In the genomic region with DNA sequence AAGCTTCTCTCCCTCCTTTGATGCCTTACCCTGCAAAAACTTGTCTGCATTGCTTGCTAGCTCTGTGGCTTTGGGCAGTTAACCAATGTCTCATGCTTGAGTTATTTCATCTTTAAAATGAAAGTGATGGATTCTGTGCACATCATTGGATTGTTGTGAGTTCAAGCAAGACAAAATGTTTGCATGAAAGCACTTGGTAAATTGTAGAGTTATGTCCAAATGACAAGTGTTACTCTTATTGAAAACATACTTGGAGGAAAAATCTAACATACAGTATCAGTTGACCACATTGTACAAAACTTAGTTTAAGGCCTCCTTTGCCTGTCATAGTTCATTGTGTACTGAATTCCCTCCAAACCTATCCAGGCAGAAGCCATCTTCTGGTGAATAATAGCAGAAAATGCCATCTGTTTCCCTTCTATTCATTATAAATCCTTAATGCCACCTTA, we compare ENCODE assay signal across 10 cellular contexts. TPM values are rescaled to one million over a fixed set of nuclear protein-coding genes. Genes with fewer than 3 reads are reported as not detected.
DNase-seq lines count a peak whose midpoint lies in the region; ATAC-seq, FAIRE-seq and TF ChIP-seq lines count a peak whose summit lies in the region.
"Had no signal": no experiment of that assay in that cellular context is flagged by ENCODE, and none has a peak within 500 bp of the region (broad histone marks: within the 10 kb centered on the region; RNA-seq: fewer than 3 reads in every experiment).

No MANE protein-coding gene starts in this region.

- H3K4me3 ChIP-seq in fibroblast of villous mesenchyme (ENCODE audit: low read depth, low read length): no peak overlapping the region
- H3K4me3 ChIP-seq: PC-9 had no signal

- peak; percentile 64 for DNase-seq in AG08395 (ENCODE audit: low spot score)
- DNase-seq in GM12892 (ENCODE audit: insufficient read length): no peak
- peak; percentile 41 for DNase-seq in fibroblast of villous mesenchyme (ENCODE audit: low read depth)
- no peak for DNase-seq in Ammon's horn (ENCODE audit: low spot score)
- no peak for DNase-seq in occipital lobe (lab: John Stamatoyannopoulos, UW)
- no peak for DNase-seq in NCI-H2107 treated with DMSO at 0.1 percent for 48 hours (lab: John Stamatoyannopoulos, UW; ENCODE audit: unreplicated experiment)
- DNase-seq: PC-9 had no signal

- ATAC-seq in GM18858 (IDR thresholded peaks at IDR 0.05; ENCODE audit: unreplicated experiment): no peak

- no peak for TF ChIP-seq POLR2A in GM12892 (IDR thresholded peaks at IDR 0.05; ENCODE audit: low read depth, low read length)

- peaks cover 65% of the 10 kb centered on the region for H3K36me3 Mint-ChIP-seq in T-helper 1 cell treated with Interleukin-12 subunit alpha and Interleukin-12 subunit beta and Interleukin-4 antibody, amounts not matched to agents 30 μg/mL and 1 μg/mL, for 36 hours (ENCODE audit: low read depth)

- TF ChIP-seq CTCF in fibroblast of villous mesenchyme (IDR thresholded peaks at IDR 0.05; ENCODE audit: insufficient read depth, low read depth, low read length): no peak

- H3K4me3 Mint-ChIP-seq in T-helper 1 cell treated with Interleukin-12 subunit alpha and Interleukin-12 subunit beta and Interleukin-4 antibody, amounts not matched to agents 30 μg/mL and 1 μg/mL, for 36 hours: peak overlapping the region; percentile 36

- H3K27me3 Mint-ChIP-seq in T-helper 1 cell treated with Interleukin-12 subunit alpha and Interleukin-12 subunit beta and Interleukin-4 antibody, amounts not matched to agents 30 μg/mL and 1 μg/mL, for 36 hours (ENCODE audit: low read depth): no peaks in the 10 kb centered on the region

- H3K9me3 Mint-ChIP-seq in T-helper 1 cell treated with Interleukin-12 subunit alpha and Interleukin-12 subunit beta and Interleukin-4 antibody, amounts not matched to agents 30 μg/mL and 1 μg/mL, for 36 hours: no peaks in the 10 kb centered on the region

- H3K4me1 Mint-ChIP-seq in T-helper 1 cell treated with Interleukin-12 subunit alpha and Interleukin-12 subunit beta and Interleukin-4 antibody, amounts not matched to agents 30 μg/mL and 1 μg/mL, for 36 hours (ENCODE audit: low read depth): peaks cover 63% of the 10 kb centered on the region

- FAIRE-seq in GM12892 (lab: Jason Lieb, UNC): peak; percentile 89
- FAIRE-seq: G401.6 had no signal

- peak overlapping the region; percentile 64 for H3K27ac Mint-ChIP-seq in T-helper 1 cell treated with Interleukin-12 subunit alpha and Interleukin-12 subunit beta and Interleukin-4 antibody, amounts not matched to agents 30 μg/mL and 1 μg/mL, for 36 hours

RNA-seq across cellular contexts. Expression of gene TGFBR1, which starts 30.0 kb away (rescaled TPM):
- 15.0 TPM for polyA plus RNA-seq in GM12892 (2012; ENCODE audit: missing spikeins)
- 51.0 and 68.0 TPM in 2 replicates for total RNA-seq in fibroblast of villous mesenchyme
- total RNA-seq in occipital lobe: 109 TPM

Comparison
In these comparisons a context has a peak if more than half of its experiments do, and no peak if none do; other contexts are left out.
1. DNase-seq: peak in AG08395 (single experiment) and fibroblast of villous mesenchyme (single experiment); none in GM12892 (single experiment), Ammon's horn (single experiment), occipital lobe (single experiment) and NCI-H2107 treated with DMSO at 0.1 percent for 48 hours (single experiment).